Comparison of ENCODE assay signal across 23 cellular contexts in genomic region chr19:36259211-36259610, GRCh38.
"Had no signal": no experiment of that assay in that cellular context is flagged by ENCODE, and none has a peak within 500 bp of the region (broad histone marks: within the 10 kb centered on the region; RNA-seq: fewer than 3 reads in every experiment).

No MANE protein-coding gene starts in this region.

- H3K9me3 Mint-ChIP-seq: dendritic cell treated with granulocyte-macrophage colony-stimulating factor and Interleukin-4, amounts not matched to agents 40 ng/mL and 50 ng/mL, for 4 days had no signal

- H3K4me3 Mint-ChIP-seq: dendritic cell treated with granulocyte-macrophage colony-stimulating factor and Interleukin-4, amounts not matched to agents 40 ng/mL and 50 ng/mL, for 4 days; effector memory CD8-positive, alpha-beta T cell had no signal

- H3K4me3 ChIP-seq: colonic mucosa, esophagus squamous epithelium, gastrocnemius medialis, hepatocyte, left lung, lower lobe of right lung, mucosa of descending colon had no signal

- H3K27ac ChIP-seq: colonic mucosa, epithelial cell of prostate, esophagus squamous epithelium, gastrocnemius medialis, hepatocyte, left lung, lower lobe of right lung had no signal

- H3K36me3 ChIP-seq: colonic mucosa, esophagus squamous epithelium, gastrocnemius medialis, left lung, lower lobe of right lung had no signal

- H3K27me3 Mint-ChIP-seq: dendritic cell treated with granulocyte-macrophage colony-stimulating factor and Interleukin-4, amounts not matched to agents 40 ng/mL and 50 ng/mL, for 4 days; effector memory CD8-positive, alpha-beta T cell had no signal

- ATAC-seq: effector memory CD8-positive, alpha-beta T cell; esophagus mucosa; gastrocnemius medialis; left cardiac atrium; left lung; left ventricle myocardium superior; lower lobe of right lung; mucosa of descending colon had no signal

- DNase-seq: colonic mucosa; cortex of kidney; effector CD8-positive, alpha-beta T cell; effector memory CD8-positive, alpha-beta T cell; endodermal cell; erythroblast; esophagus squamous epithelium; foreskin fibroblast; foreskin melanocyte; gastrocnemius medialis; glutamatergic neuron; hypothalamus; left cardiac atrium; left lung; left ventricle myocardium superior; lower lobe of right lung; mesenchymal stem cell; mucosa of descending colon had no signal

- H3K4me1 ChIP-seq: colonic mucosa, esophagus squamous epithelium, gastrocnemius medialis, left lung, lower lobe of right lung had no signal

- H3K27me3 ChIP-seq: colonic mucosa, esophagus squamous epithelium, hepatocyte had no signal

- H3K9me3 ChIP-seq: colonic mucosa, gastrocnemius medialis, lower lobe of right lung had no signal

- H3K27ac Mint-ChIP-seq: dendritic cell treated with granulocyte-macrophage colony-stimulating factor and Interleukin-4, amounts not matched to agents 40 ng/mL and 50 ng/mL, for 4 days; effector memory CD8-positive, alpha-beta T cell; endodermal cell; mesothelial cell of epicardium had no signal
